Comparison of ENCODE assay signal across 16 cellular contexts in the genomic region with DNA sequence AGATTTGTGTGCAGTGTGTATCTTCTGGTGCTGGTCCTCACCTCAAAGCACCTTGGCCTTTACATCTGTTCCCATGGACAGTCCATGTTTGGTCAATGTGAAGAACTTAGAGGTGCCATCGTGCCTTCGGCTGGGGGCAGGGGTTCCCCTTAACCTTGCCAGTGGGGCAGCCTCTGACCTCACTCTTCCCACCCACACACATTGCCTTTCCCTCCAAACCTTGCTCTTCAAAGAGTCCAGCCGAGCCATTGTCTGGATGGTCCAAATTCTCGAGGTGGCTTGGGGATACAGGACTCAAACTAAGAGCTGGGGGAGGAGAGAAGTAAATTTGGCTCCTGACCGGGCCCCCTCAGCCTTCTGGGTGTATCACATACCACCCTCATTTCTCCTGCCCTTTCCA.
"Had no signal": no experiment of that assay in that cellular context is flagged by ENCODE, and none has a peak within 500 bp of the region (broad histone marks: within the 10 kb centered on the region; RNA-seq: fewer than 3 reads in every experiment).

No MANE protein-coding gene starts in this region.

- H3K27ac ChIP-seq: left lung, psoas muscle, right lobe of liver, SK-N-MC, transverse colon had no signal

- H3K4me3 Mint-ChIP-seq: activated T-helper 17 cell treated with anti-CD3 and anti-CD28 coated beads, Interleukin-2, amount 50 U/mL, for 72 hours; memory B cell; naive thymus-derived CD8-positive, alpha-beta T cell; stimulated activated naive CD8-positive, alpha-beta T cell treated with anti-CD3 and anti-CD28 coated beads, Interleukin-15, amount 100 ng/mL, for 72 hours; T-cell had no signal

- H3K9me3 ChIP-seq: right lobe of liver had no signal

- ATAC-seq: activated T-helper 17 cell treated with anti-CD3 and anti-CD28 coated beads, Interleukin-2, amount 50 U/mL, for 72 hours; esophagus mucosa; naive thymus-derived CD8-positive, alpha-beta T cell; right lobe of liver; stimulated activated naive CD8-positive, alpha-beta T cell treated with anti-CD3 and anti-CD28 coated beads, Interleukin-15, amount 100 ng/mL, for 72 hours; T-cell had no signal

- H3K4me3 ChIP-seq: left lung, psoas muscle, right lobe of liver, SK-N-MC, transverse colon had no signal

- H3K4me1 Mint-ChIP-seq: activated T-helper 17 cell treated with anti-CD3 and anti-CD28 coated beads, Interleukin-2, amount 50 U/mL, for 72 hours; memory B cell; naive thymus-derived CD8-positive, alpha-beta T cell; stimulated activated naive CD8-positive, alpha-beta T cell treated with anti-CD3 and anti-CD28 coated beads, Interleukin-15, amount 100 ng/mL, for 72 hours; T-cell had no signal

- H3K27ac Mint-ChIP-seq: activated T-helper 17 cell treated with anti-CD3 and anti-CD28 coated beads, Interleukin-2, amount 50 U/mL, for 72 hours; memory B cell; naive thymus-derived CD8-positive, alpha-beta T cell; stimulated activated naive CD8-positive, alpha-beta T cell treated with anti-CD3 and anti-CD28 coated beads, Interleukin-15, amount 100 ng/mL, for 72 hours; T-cell had no signal

- H3K36me3 ChIP-seq: left lung, right lobe of liver, transverse colon had no signal

- H3K27me3 ChIP-seq: left lung, right lobe of liver, transverse colon had no signal

- DNase-seq: activated CD4-positive, CD25-positive, alpha-beta regulatory T cell treated with anti-CD3 and anti-CD28 coated beads, Interleukin-2, amount 50 U/mL, for 72 hours; activated naive CD4-positive, alpha-beta T cell treated with Interleukin-2 at 50 U/mL for 16 hours; activated T-cell treated with anti-CD3 and anti-CD28 coated beads for 4 hours; hippocampal formation; left lung; naive thymus-derived CD8-positive, alpha-beta T cell; psoas muscle; right lobe of liver; stimulated activated naive CD8-positive, alpha-beta T cell treated with anti-CD3 and anti-CD28 coated beads, Interleukin-15, amount 100 ng/mL, for 72 hours; T-cell; T-helper 9 cell; transverse colon had no signal

- H3K36me3 Mint-ChIP-seq: T-cell had no signal
